ENCODE assay signal across 16 cellular contexts in genomic region chr2:207188601-207189000, GRCh38. TPM values are rescaled to one million over a fixed set of nuclear protein-coding genes. Genes with fewer than 3 reads are reported as not detected.
A peak's percentile ranks its signal among the peaks of the same experiment; 100 is the strongest.
DNase-seq lines count a peak whose midpoint lies in the region; ATAC-seq, FAIRE-seq and TF ChIP-seq lines count a peak whose summit lies in the region.
"Had no signal": no experiment of that assay in that cellular context is flagged by ENCODE, and none has a peak within 500 bp of the region (broad histone marks: within the 10 kb centered on the region; RNA-seq: fewer than 3 reads in every experiment).

No MANE protein-coding gene starts in this region.

- DNase-seq in A549 (ENCODE audit: low read depth in 1 of 2, low spot score in 1 of 2) = peak in 1 of 2 experiments; percentile 40
- peak; percentile 57 for DNase-seq in HFFc6
- peak; percentile 78 for DNase-seq in Panc1 (ENCODE audit: low read depth, low spot score)
- peak; percentile 19 for DNase-seq in epithelial cell of esophagus (ENCODE audit: low read depth)
- DNase-seq in NCI-H526 treated with DMSO at 0.1 percent for 48 hours (lab: John Stamatoyannopoulos, UW) = no peak
- DNase-seq in LoVo (ENCODE audit: low spot score) = no peak
- no peak for DNase-seq in NOMO-1 treated with DMSO at 0.1 percent for 48 hours (lab: John Stamatoyannopoulos, UW; ENCODE audit: unreplicated experiment)
- DNase-seq in NCI-H187 (lab: John Stamatoyannopoulos, UW) = no peak
- DNase-seq: activated naive CD4-positive, alpha-beta T cell treated with Interleukin-2 at 50 U/mL for 16 hours; foreskin melanocyte; GDM1; immature natural killer cell; NCI-H2227 treated with DMSO at 0.1 percent for 48 hours; stimulated activated naive CD8-positive, alpha-beta T cell treated with anti-CD3 and anti-CD28 coated beads, Interleukin-15, Interleukin-2, amounts not matched to agents 100 U/mL and 50 U/mL, for 24 hours had no signal

- H3K36me3 ChIP-seq in Panc1 (ENCODE audit: control insufficient read depth, insufficient read depth, low read length) = no peaks in the 10 kb centered on the region

- H3K9me3 ChIP-seq in A549 (no peaks in the 10 kb centered on the region), Panc1 (ENCODE audit: control insufficient read depth, insufficient read depth, low read depth, low read length) (no peaks in the 10 kb centered on the region)

- H3K4me3 ChIP-seq in A549 (no peak overlapping the region), Panc1 (ENCODE audit: low read depth in 2 of 2, low read length in 2 of 2) (no peak overlapping the region), epithelial cell of esophagus (ENCODE audit: low read length) (no peak overlapping the region)
- H3K4me3 ChIP-seq: K562 had no signal

- TF ChIP-seq EP300 in A549 (IDR thresholded peaks at IDR 0.05) = no peak

- POLR2A ChIA-PET in A549 (lab: Yijun Ruan, JAX) = interaction anchor here (0.7 kb wide), 1 partner anchor 23 kb away, joined by 3 read pairs; the partner anchor contains the start of gene KLF7
- POLR2A ChIA-PET in Panc1 (lab: Charles Lee) = no interaction called here

- H3K4me1 ChIP-seq in A549 (peaks cover 21% of the 10 kb centered on the region), Panc1 (ENCODE audit: control insufficient read depth, insufficient read depth, low read length) (no peaks in the 10 kb centered on the region)

- TF ChIP-seq RAD21 in A549 (conservative IDR thresholded peaks at IDR 0.05 in 1 of 2, IDR thresholded peaks at IDR 0.05 in 1 of 2) = no peak

- no TSS peak for BruUV-seq in Panc1 (replicated peaks; lab: Mats Ljungman, UMichigan)

- no peaks in the 10 kb centered on the region; the same call in 1 of the 2 replicates for H3K27me3 Mint-ChIP-seq in HFFc6 (ENCODE audit: insufficient read depth)

- CTCF ChIA-PET in A549 (lab: Yijun Ruan, JAX) = no interaction called here
- CTCF ChIA-PET in Panc1 (lab: Charles Lee) = no interaction called here

- H3K4me2 ChIP-seq in A549 = no peak overlapping the region

- H3K27ac ChIP-seq in A549 = no peak overlapping the region
- H3K27ac ChIP-seq in Panc1 (ENCODE audit: low read length) = no peak overlapping the region

- TF ChIP-seq CTCF in A549 (IDR thresholded peaks at IDR 0.05) (no peak), HFFc6 (IDR thresholded peaks at IDR 0.05) (no peak), Panc1 (IDR thresholded peaks at IDR 0.05) (no peak), epithelial cell of esophagus (IDR thresholded peaks at IDR 0.05; ENCODE audit: insufficient read depth, low read depth, low read length, missing control alignments) (no peak)

- H3K9me3 Mint-ChIP-seq in HFFc6 = no peaks in the 10 kb centered on the region

- TF ChIP-seq POLR2A in A549 (IDR thresholded peaks at IDR 0.05; ENCODE audit: low read length) = no peak

- peaks cover 39% of the 10 kb centered on the region for H3K4me1 Mint-ChIP-seq in HFFc6 (ENCODE audit: low read depth)
- H3K4me1 Mint-ChIP-seq: B cell, immature natural killer cell had no signal

- in situ Hi-C loops in Panc1 (cut with HindIII; ENCODE audit: low pct_unique_long_range_greater_than_20kb, low sequenced_read_pairs) = no loop called here

- H3K36me3 Mint-ChIP-seq in HFFc6 (ENCODE audit: low read depth) = peaks cover 8% of the 10 kb centered on the region
- H3K36me3 Mint-ChIP-seq: immature natural killer cell had no signal

- H3K27me3 ChIP-seq in Panc1 (ENCODE audit: control insufficient read depth, insufficient read depth, low read length) = no peaks in the 10 kb centered on the region

- ATAC-seq in A549 (peak in 1 of 2 experiments; percentile 61; a peak in 3 of 6 replicates), Panc1 (no peak)
- ATAC-seq: K562; stimulated activated naive CD8-positive, alpha-beta T cell treated with anti-CD3 and anti-CD28 coated beads, Interleukin-15, Interleukin-2, amounts not matched to agents 100 U/mL and 50 U/mL, for 24 hours had no signal

- 65% methylated on average over 1 of the region's 1 CpG for WGBS in A549 (ENCODE audit: missing lambda C conversion rate)

- intact Hi-C loops in Panc1 (cut with micrococcal nuclease; ENCODE audit: unreplicated experiment) = no loop called here

- H3K4me3 Mint-ChIP-seq in HFFc6 = no peak overlapping the region
- H3K4me3 Mint-ChIP-seq: B cell, immature natural killer cell had no signal

- FAIRE-seq in A549 (lab: Jason Lieb, UNC) = no peak
- FAIRE-seq: K562 had no signal

- peak overlapping the region; percentile 32; the same call in 1 of the 2 replicates for H3K27ac Mint-ChIP-seq in HFFc6
- H3K27ac Mint-ChIP-seq: B cell, immature natural killer cell had no signal

TF ChIP-seq in A549, 52 proteins besides CTCF, POLR2A, EP300 and RAD21:
- TF ChIP-seq FOXS1 (CRISPR knock-in tag; IDR thresholded peaks at IDR 0.05) (peak; percentile 28; the same call in 1 of the 2 replicates), CHD2 (IDR thresholded peaks at IDR 0.05; ENCODE audit: low read length, partially characterized antibody) (no peak), MAFK (IDR thresholded peaks at IDR 0.05; ENCODE audit: partially characterized antibody) (peak; percentile 50), GATA3 (IDR thresholded peaks at IDR 0.05; ENCODE audit: borderline replicate concordance) (0 out of 2 replicates have a peak, but pooled peaks have one; percentile 13), FOSL2 (IDR thresholded peaks at IDR 0.05) (0 out of 2 replicates have a peak, but pooled peaks have one; percentile 27), FOSL2 (CRISPR knock-in tag; IDR thresholded peaks at IDR 0.05) (peak; percentile 33; the same call in 1 of the 2 replicates)
TF ChIP-seq in A549: peak in this region for 4.

RNA-seq across cellular contexts. Expression of gene KLF7, which starts 22.9 kb away (rescaled TPM):
- polyA plus RNA-seq in A549 (2011; rRNA removed) (29.8 and 31.5 TPM in 2 replicates), A549 (2017; fragmentation: RNase III; extraction: RNeasy Plus Mini Kit Qiagen cat#74134 plus additional on column Dnase treatment) (17.2 to 18.0 TPM (median 17.8 TPM) in 3 replicates)
- 15.5 and 19.1 TPM in 2 replicates for polyA plus RNA-seq in A549 (2012; cell fraction: cytosol; rRNA removed)
- polyA plus RNA-seq in A549 (2012; cell fraction: nucleus; rRNA removed) = 29.5 and 35.8 TPM in 2 replicates
- 101 and 114 TPM in 2 replicates for polyA minus RNA-seq in A549 (2011; rRNA and poly(A)+ RNA removed)
- 10 to 100 TPM; 29.4 to 45.0 (median 34.0) TPM for total RNA-seq in HFFc6 (2021; fragmentation: NEBNext Ultra II Directional; extraction: Animal tissue kit (Norgen Biotek cat#: 25700))
- 17.1 TPM for total RNA-seq in Panc1 (2021; ENCODE audit: unreplicated experiment)
- polyA plus RNA-seq in Panc1 (2012; ENCODE audit: insufficient read length) = 9.4 TPM

Comparison
In these comparisons a context has a peak if more than half of its experiments do, and no peak if none do; other contexts are left out.
1. DNase-seq: peak in HFFc6 (single experiment), Panc1 (single experiment) and epithelial cell of esophagus (single experiment); none in NCI-H526 treated with DMSO at 0.1 percent for 48 hours (single experiment), LoVo (single experiment), NOMO-1 treated with DMSO at 0.1 percent for 48 hours (single experiment) and NCI-H187 (0 of 2).